In the genomic region with DNA sequence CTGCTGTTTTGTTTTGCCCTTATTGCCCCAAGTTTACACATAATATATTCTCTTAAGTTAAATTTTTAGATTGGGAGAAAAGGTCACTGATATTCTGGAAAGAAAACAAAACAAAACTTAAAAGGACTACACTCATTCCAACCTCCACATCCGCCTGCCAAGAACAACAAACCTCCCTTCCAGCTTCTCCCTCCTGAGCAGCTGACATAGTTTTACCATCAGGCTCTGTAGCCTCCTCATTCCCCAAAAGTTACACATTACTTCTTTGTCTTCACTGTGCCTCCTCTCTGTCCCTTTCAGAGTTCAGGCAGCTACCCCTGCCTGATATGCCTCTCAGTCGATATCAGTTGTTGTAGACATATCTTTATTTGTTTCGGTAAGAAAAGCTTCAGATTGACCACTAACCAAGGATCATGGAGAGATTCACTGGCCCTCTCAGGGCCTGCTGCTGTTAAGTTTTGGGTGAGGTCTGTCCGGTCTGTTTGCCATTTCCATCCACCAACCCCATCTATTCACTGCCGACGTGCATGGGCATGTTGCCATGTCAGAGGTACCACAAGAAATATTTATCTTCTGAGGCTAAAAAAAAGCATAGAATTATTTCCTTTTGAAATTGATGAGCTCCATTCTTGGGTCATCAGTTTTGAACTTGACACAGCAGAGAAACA, we compare ENCODE assay signal across 17 cellular contexts.
DNase-seq lines count a peak whose midpoint lies in the region; ATAC-seq, FAIRE-seq and TF ChIP-seq lines count a peak whose summit lies in the region.
"Had no signal": no experiment of that assay in that cellular context is flagged by ENCODE, and none has a peak within 500 bp of the region (broad histone marks: within the 10 kb centered on the region; RNA-seq: fewer than 3 reads in every experiment).

No MANE protein-coding gene starts in this region.

- TF ChIP-seq CTCF in IMR-90 (conservative IDR thresholded peaks at IDR 0.05; ENCODE audit: low read depth, low read length) (no peak), cardiac fibroblast (IDR thresholded peaks at IDR 0.05; ENCODE audit: low read depth, low read length) (no peak), keratinocyte (optimal IDR thresholded peaks at IDR 0.05 in 1 of 3, IDR thresholded peaks at IDR 0.05 in 1 of 3, conservative IDR thresholded peaks at IDR 0.05 in 1 of 3; ENCODE audit: extremely low read depth in 1 of 3, insufficient read depth in 2 of 3, low read length in 3 of 3) (no peak), sigmoid colon (IDR thresholded peaks at IDR 0.05) (no peak)

- H3K9me3 ChIP-seq in IMR-90 (ENCODE audit: control insufficient read depth, insufficient read depth, low read length), result no peaks in the 10 kb centered on the region
- H3K9me3 ChIP-seq in keratinocyte (ENCODE audit: control insufficient read depth, low read depth, low read length), result no peaks in the 10 kb centered on the region
- H3K9me3 ChIP-seq in sigmoid colon, result no peaks in the 10 kb centered on the region
- H3K9me3 ChIP-seq in Karpas-422 (ENCODE audit: low read length), result no peaks in the 10 kb centered on the region

- H3K36me3 ChIP-seq in IMR-90 (ENCODE audit: control insufficient read depth, insufficient read depth, low read length), result no peaks in the 10 kb centered on the region
- no peaks in the 10 kb centered on the region for H3K36me3 ChIP-seq in keratinocyte (ENCODE audit: control insufficient read depth in 2 of 2, extremely low read depth in 1 of 2, insufficient read depth in 2 of 2, low read length in 2 of 2)
- no peaks in the 10 kb centered on the region for H3K36me3 ChIP-seq in sigmoid colon
- H3K36me3 ChIP-seq in Karpas-422 (ENCODE audit: insufficient read depth, low read length), result no peaks in the 10 kb centered on the region

- H3K4me3 ChIP-seq in IMR-90 (ENCODE audit: insufficient read depth, low read depth, low read length), result no peak overlapping the region
- no peak overlapping the region for H3K4me3 ChIP-seq in cardiac fibroblast (replicated peaks in 1 of 2; ENCODE audit: low read depth in 2 of 2, low read length in 2 of 2)
- no peak overlapping the region for H3K4me3 ChIP-seq in keratinocyte (ENCODE audit: control insufficient read depth in 2 of 3, extremely low read depth in 1 of 3, insufficient read depth in 2 of 3, low read depth in 1 of 3, low read length in 3 of 3)
- no peak overlapping the region for H3K4me3 ChIP-seq in sigmoid colon
- H3K4me3 ChIP-seq in Karpas-422 (ENCODE audit: low read length), result no peak overlapping the region

- H3K9me1 ChIP-seq in IMR-90 (ENCODE audit: insufficient read depth, low read length), result no peaks in the 10 kb centered on the region
- no peaks in the 10 kb centered on the region for H3K9me1 ChIP-seq in keratinocyte (ENCODE audit: control insufficient read depth, extremely low read depth, insufficient read depth, low read length)

- H3K27me3 ChIP-seq in IMR-90 (ENCODE audit: control insufficient read depth, insufficient read depth, low read length), result no peaks in the 10 kb centered on the region
- H3K27me3 ChIP-seq in keratinocyte (ENCODE audit: control insufficient read depth, extremely low read depth, insufficient read depth, low read length), result no peaks in the 10 kb centered on the region
- H3K27me3 ChIP-seq in sigmoid colon, result no peaks in the 10 kb centered on the region
- H3K27me3 ChIP-seq in Karpas-422 (ENCODE audit: low read length), result no peaks in the 10 kb centered on the region

- TF ChIP-seq EP300 in sigmoid colon (IDR thresholded peaks at IDR 0.05), result no peak

- DNase-seq in IMR-90 (peak; percentile 63), cardiac fibroblast (ENCODE audit: low read depth in 2 of 2) (peak; percentile 78 to 86), keratinocyte (ENCODE audit: low read depth, low spot score) (no peak), sigmoid colon (no peak), Karpas-422 (no peak), NCI-H1092 (lab: John Stamatoyannopoulos, UW) (no peak), NCI-H748 treated with DMSO at 0.1 percent for 48 hours (lab: John Stamatoyannopoulos, UW) (no peak), GM19238 (ENCODE audit: insufficient read length, low spot score) (no peak)
- DNase-seq: activated CD8-positive, alpha-beta memory T cell treated with anti-CD3 and anti-CD28 coated beads, Interleukin-2, amount 50 U/mL, for 4 hours; activated naive CD8-positive, alpha-beta T cell treated with anti-CD3 and anti-CD28 coated beads, Interleukin-2, amount 50 U/mL, for 24 hours; CD4-positive, alpha-beta memory T cell; endodermal cell; naive B cell; NCI-H1105 treated with DMSO at 0.1 percent for 48 hours; NCI-H524; RPMI8226; stimulated activated naive CD4-positive, alpha-beta T cell treated with Interleukin-2 at 50 U/mL for 16 hours had no signal

- H3K9ac ChIP-seq in IMR-90 (ENCODE audit: low read depth, low read length) (no peak overlapping the region), keratinocyte (ENCODE audit: control insufficient read depth, extremely low read depth, insufficient read depth, low read length) (no peak overlapping the region), Karpas-422 (ENCODE audit: low read length) (no peak overlapping the region)

- peak overlapping the region; percentile 24; the same call in 1 of the 2 replicates for H2BK120ac ChIP-seq in IMR-90 (ENCODE audit: low read depth, low read length)

- TF ChIP-seq RAD21 in IMR-90 (IDR thresholded peaks at IDR 0.05; ENCODE audit: low read length), result no peak

- no peak overlapping the region for H2BK5ac ChIP-seq in IMR-90 (ENCODE audit: low read depth, low read length, poor library complexity, severe bottlenecking)

- H3K79me2 ChIP-seq in keratinocyte (ENCODE audit: control insufficient read depth, insufficient read depth, low read length) (no peaks in the 10 kb centered on the region), Karpas-422 (ENCODE audit: low read length) (no peaks in the 10 kb centered on the region)

- TF ChIP-seq POLR2A in IMR-90 (IDR thresholded peaks at IDR 0.05; ENCODE audit: low read depth, low read length), result no peak
- TF ChIP-seq POLR2A in sigmoid colon (IDR thresholded peaks at IDR 0.05), result no peak

- H3K9me2 ChIP-seq in Karpas-422 (replicated peaks; ENCODE audit: insufficient read depth, low read length), result no peaks in the 10 kb centered on the region

- H2BK20ac ChIP-seq in IMR-90 (ENCODE audit: low read depth, low read length), result peak overlapping the region; percentile 69; the same call in 1 of the 2 replicates

- no peak overlapping the region for H3K4me2 ChIP-seq in IMR-90 (ENCODE audit: low read depth, low read length)
- H3K4me2 ChIP-seq in keratinocyte (ENCODE audit: control insufficient read depth, extremely low read depth, insufficient read depth, low read depth, low read length), result no peak overlapping the region
- H3K4me2 ChIP-seq in Karpas-422 (ENCODE audit: low read depth, low read length, poor library complexity, severe bottlenecking), result no peak overlapping the region

- no peak overlapping the region for H2AK9ac ChIP-seq in IMR-90 (replicated peaks; ENCODE audit: low read depth, low read length, poor library complexity)

- FAIRE-seq in keratinocyte (lab: Jason Lieb, UNC), result no peak

- POLR2A ChIA-PET in IMR-90 (lab: Charles Lee; ENCODE audit: unreplicated experiment), result no interaction called here

- 0 out of 2 replicates have a peak, but pooled peaks cover 1% of the 10 kb centered on the region for H3K4me1 ChIP-seq in IMR-90 (ENCODE audit: control insufficient read depth, insufficient read depth, low read length)
- H3K4me1 ChIP-seq in keratinocyte (ENCODE audit: control insufficient read depth, extremely low read depth, insufficient read depth, low read length), result peaks cover 4% of the 10 kb centered on the region
- H3K4me1 ChIP-seq in sigmoid colon, result peaks cover 0 to 54% (median 35%) of the 10 kb centered on the region in 4 donors
- H3K4me1 ChIP-seq in Karpas-422 (ENCODE audit: low read length), result no peaks in the 10 kb centered on the region

- no peak overlapping the region; the same call in 1 of the 2 replicates for H3K4ac ChIP-seq in IMR-90 (ENCODE audit: low read depth, low read length)

- no CpG with 5 or more reads among the region's 6 CpGs for WGBS in IMR-90 (ENCODE audit: extremely low coverage in 2 of 2, insufficient read length in 1 of 2), 2 experiments
- WGBS in sigmoid colon, 2 donors, result 88 to 89% methylated on average over 6 of the region's 6 CpGs

- no peak overlapping the region; the same call in 2 of the 3 replicates for H2BK15ac ChIP-seq in IMR-90 (ENCODE audit: low read depth, low read length)

- H4K20me1 ChIP-seq in IMR-90 (ENCODE audit: insufficient read depth, low read length), result no peaks in the 10 kb centered on the region
- H4K20me1 ChIP-seq in keratinocyte (ENCODE audit: control insufficient read depth, extremely low read depth, insufficient read depth, low read length), result no peaks in the 10 kb centered on the region
- H4K20me1 ChIP-seq in Karpas-422 (ENCODE audit: insufficient read depth, low read depth, low read length), result no peaks in the 10 kb centered on the region

- H4K5ac ChIP-seq in IMR-90 (ENCODE audit: low read depth, low read length), result no peak overlapping the region

- H2AFZ ChIP-seq in IMR-90 (replicated peaks; ENCODE audit: low read length, poor library complexity), result peak overlapping the region; percentile 24
- peak overlapping the region; percentile 42 for H2AFZ ChIP-seq in keratinocyte (ENCODE audit: control insufficient read depth, low read length)
- no peak overlapping the region for H2AFZ ChIP-seq in Karpas-422 (ENCODE audit: low read length)

- intact Hi-C loops in IMR-90 (cut with micrococcal nuclease), result no loop called here
- intact Hi-C loops in sigmoid colon (cut with DNase I), result no loop called here

- 0 out of 2 replicates have a peak overlapping the region, but pooled peaks have one; percentile 11 for H3K18ac ChIP-seq in IMR-90 (ENCODE audit: low read depth, low read length)

- CTCF ChIA-PET in IMR-90 (lab: Yijun Ruan, JAX), result no interaction called here

- no peak overlapping the region for H3K56ac ChIP-seq in IMR-90 (ENCODE audit: extremely low read depth, insufficient read depth, low read length)

- no peak overlapping the region for H3K23ac ChIP-seq in IMR-90 (ENCODE audit: low read depth, low read length)

- no peak overlapping the region for H4K91ac ChIP-seq in IMR-90 (ENCODE audit: insufficient read depth, low read depth, low read length)

- H3K27ac ChIP-seq in IMR-90 (ENCODE audit: insufficient read depth, low read length) (peak overlapping the region; percentile 57; the same call in 1 of the 2 replicates), keratinocyte (ENCODE audit: control insufficient read depth, insufficient read depth, low read length) (no peak overlapping the region), sigmoid colon (peak overlapping the region; percentile 31 to 69 (median 60)), Karpas-422 (ENCODE audit: low read length) (no peak overlapping the region)

- no peaks in the 10 kb centered on the region for H3K79me1 ChIP-seq in IMR-90 (ENCODE audit: low read depth in 1 of 2, low read length in 2 of 2)

- peak overlapping the region; percentile 67; the same call in 1 of the 2 replicates for H3K14ac ChIP-seq in IMR-90 (replicated peaks; ENCODE audit: low read depth, low read length)

- dilution Hi-C loops in IMR-90 (cut with HindIII; ENCODE audit: low sequenced_read_pairs, unreplicated experiment) (loop anchor here (25.0 kb wide), 1 partner anchor 179 kb away; no protein-coding TSS in a partner anchor), keratinocyte (cut with MboI; ENCODE audit: extremely low pct_ligation_motif_present, low sequenced_read_pairs) (loop anchor here (25.0 kb wide), 1 partner anchor 179 kb away; no protein-coding TSS in a partner anchor)

- in situ Hi-C loops in IMR-90 (cut with MboI; ENCODE audit: low sequenced_read_pairs), result no loop called here

- H4K8ac ChIP-seq in IMR-90 (ENCODE audit: low read depth in 2 of 2, low read length in 2 of 2), result peak overlapping the region in 1 of 2 experiments; percentile 33; a peak in 1 of 4 replicates

- ATAC-seq in IMR-90 (ENCODE audit: low read depth), result peak; percentile 56
- ATAC-seq: activated naive CD8-positive, alpha-beta T cell treated with anti-CD3 and anti-CD28 coated beads, Interleukin-2, amount 50 U/mL, for 24 hours had no signal

- no peak overlapping the region for H2AK5ac ChIP-seq in IMR-90 (ENCODE audit: low read depth, low read length)

- no TSS peak for BruUV-seq in IMR-90 (replicated peaks; lab: Mats Ljungman, UMichigan)

Comparison
In these comparisons a context has a peak if more than half of its experiments do, and no peak if none do; other contexts are left out.
1. DNase-seq: peak in IMR-90 (single experiment) and cardiac fibroblast (2 of 2); none in keratinocyte (single experiment), sigmoid colon (single experiment), Karpas-422 (single experiment), NCI-H1092 (single experiment), NCI-H748 treated with DMSO at 0.1 percent for 48 hours (single experiment) and GM19238 (single experiment).
2. H3K27ac ChIP-seq: peak in IMR-90 (single experiment) and sigmoid colon (4 of 4); none in keratinocyte (single experiment) and Karpas-422 (single experiment).